In the genomic region with DNA sequence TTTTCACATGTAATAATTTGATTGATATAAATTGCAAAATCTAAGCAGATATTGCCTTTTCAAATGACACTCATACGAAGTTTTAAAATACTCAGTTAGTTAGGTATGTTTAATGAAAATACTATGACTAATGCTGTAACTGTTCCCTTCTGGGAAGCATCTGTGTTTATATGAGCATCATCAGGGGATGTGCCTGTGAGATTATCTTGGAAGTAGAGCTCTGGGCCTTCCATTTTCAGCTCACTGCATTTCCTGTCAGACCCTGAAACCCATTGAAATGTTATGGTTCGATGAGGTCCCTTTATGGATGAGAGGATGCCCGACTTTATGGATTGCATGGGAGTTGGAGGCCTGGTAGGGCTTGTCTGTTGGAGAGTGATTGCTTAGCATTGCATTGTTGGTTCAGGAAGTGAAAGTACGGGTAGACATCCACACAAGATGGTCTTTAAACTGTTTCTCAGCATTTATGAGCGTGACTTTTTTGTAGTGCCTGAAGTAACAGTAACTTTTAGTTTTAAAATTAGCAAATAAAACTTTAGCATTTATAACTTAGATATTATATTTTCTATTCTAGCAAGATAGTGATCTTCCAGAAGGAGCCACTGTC, we compare ENCODE assay signal across 11 cellular contexts.
DNase-seq lines count a peak whose midpoint lies in the region; ATAC-seq and TF ChIP-seq lines count a peak whose summit lies in the region.
"Had no signal": no experiment of that assay in that cellular context is flagged by ENCODE, and none has a peak within 500 bp of the region (broad histone marks: within the 10 kb centered on the region; RNA-seq: fewer than 3 reads in every experiment).

No MANE protein-coding gene starts in this region.

- DNase-seq in ACHN = peak; percentile 55
- DNase-seq in HCEC 1CT = peak; percentile 91
- peak; percentile 84 for DNase-seq in astrocyte of the spinal cord (ENCODE audit: low read depth, low spot score)
- DNase-seq in iris pigment epithelial cell (ENCODE audit: low read depth) = peak; percentile 89
- DNase-seq in stimulated activated CD4-positive, alpha-beta T cell treated with anti-CD3 and anti-CD28 coated beads, Interleukin-12 subunit alpha, Interleukin-12 subunit beta, amount 100 ng/mL, for 4 hours = no peak
- no peak for DNase-seq in islet precursor cell
- no peak for DNase-seq in NCI-H1048 (lab: John Stamatoyannopoulos, UW)
- DNase-seq: activated naive CD4-positive, alpha-beta T cell; CD8-positive, alpha-beta memory T cell; uterus had no signal

- ATAC-seq in GM21381 (IDR thresholded peaks at IDR 0.05; ENCODE audit: unreplicated experiment) = no peak

- H3K4me3 ChIP-seq in astrocyte of the spinal cord (ENCODE audit: low read depth, low read length) = no peak overlapping the region
- H3K4me3 ChIP-seq: uterus had no signal

- no peak for TF ChIP-seq CTCF in astrocyte of the spinal cord (IDR thresholded peaks at IDR 0.05; ENCODE audit: low read depth, low read length)

- in situ Hi-C loops in ACHN (cut with HindIII; ENCODE audit: low pct_ligation_motif_present, low pct_unique_long_range_greater_than_20kb, low sequenced_read_pairs) (no loop called here), astrocyte of the spinal cord (cut with HindIII; ENCODE audit: low sequenced_read_pairs) (no loop called here)

Comparison
In these comparisons a context has a peak if more than half of its experiments do, and no peak if none do; other contexts are left out.
1. DNase-seq: peak in ACHN (single experiment), HCEC 1CT (single experiment), astrocyte of the spinal cord (single experiment) and iris pigment epithelial cell (single experiment); none in stimulated activated CD4-positive, alpha-beta T cell treated with anti-CD3 and anti-CD28 coated beads, Interleukin-12 subunit alpha, Interleukin-12 subunit beta, amount 100 ng/mL, for 4 hours (single experiment), islet precursor cell (single experiment) and NCI-H1048 (single experiment).